In genomic region chr9:104144336-104144735, GRCh38 we compare ENCODE assay signal across 17 cellular contexts.
"Had no signal": no experiment of that assay in that cellular context is flagged by ENCODE, and none has a peak within 500 bp of the region (broad histone marks: within the 10 kb centered on the region; RNA-seq: fewer than 3 reads in every experiment).

No MANE protein-coding gene starts in this region.

- DNase-seq: activated T-cell treated with anti-CD3 and anti-CD28 coated beads, Interleukin-2, amount 50 U/mL, for 1 hour; cerebellar nuclear complex; cortex of kidney; endodermal cell; heart right ventricle; lower lobe of right lung; naive B cell; nucleus accumbens; right lobe of liver; small intestine; stimulated activated CD4-positive, alpha-beta T cell treated with anti-CD3 and anti-CD28 coated beads, Interleukin-2, amount 100 ng/mL, for 24 hours; testis; trophoblast cell had no signal

- H3K27me3 ChIP-seq: ascending aorta, heart right ventricle, right lobe of liver, testis, vagina had no signal

- H3K4me3 ChIP-seq: ascending aorta, heart right ventricle, lower lobe of right lung, right lobe of liver, testis, vagina had no signal

- FAIRE-seq: keratinocyte, small intestine had no signal

- H3K9me3 ChIP-seq: ascending aorta, heart right ventricle, lower lobe of right lung, right lobe of liver, testis, vagina had no signal

- H3K36me3 ChIP-seq: ascending aorta, lower lobe of right lung, right lobe of liver, vagina had no signal

- H3K4me1 ChIP-seq: ascending aorta, heart right ventricle, lower lobe of right lung, right lobe of liver, testis, vagina had no signal

- H3K27ac ChIP-seq: ascending aorta, epithelial cell of prostate, heart right ventricle, lower lobe of right lung, right lobe of liver, testis, vagina had no signal
